ENCODE assay signal across 8 cellular contexts in the genomic region with DNA sequence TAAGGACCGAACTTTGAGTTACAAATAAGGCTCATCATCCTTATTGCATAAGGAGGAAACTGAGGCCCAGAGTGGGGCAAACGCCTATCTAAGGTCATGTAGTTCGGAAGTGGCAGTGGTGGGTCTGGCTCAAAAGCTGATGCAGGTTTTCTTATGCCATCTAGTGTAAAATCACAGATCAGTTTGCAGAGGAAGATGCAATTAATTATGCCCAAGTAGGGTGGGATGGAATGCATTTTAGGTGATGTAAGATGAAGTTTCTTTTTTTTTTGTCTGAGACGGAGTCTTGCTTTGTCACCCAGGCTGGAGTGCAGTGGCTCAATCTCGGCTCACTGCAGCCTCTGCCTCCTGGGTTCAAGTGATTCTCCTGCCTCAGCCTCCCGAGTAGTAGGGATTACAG. TPM values are rescaled to one million over a fixed set of nuclear protein-coding genes. Genes with fewer than 3 reads are reported as not detected.
DNase-seq lines count a peak whose midpoint lies in the region; ATAC-seq, FAIRE-seq and TF ChIP-seq lines count a peak whose summit lies in the region.
"Not testable (repeated sequence)": the region's sequence is repeated elsewhere in the genome, so short reads cannot be mapped to it uniquely, and the experiment has no call there.

No MANE protein-coding gene starts in this region.

- not testable (repeated sequence) for ATAC-seq in A549; activated CD8-positive, alpha-beta memory T cell treated with anti-CD3 and anti-CD28 coated beads, Interleukin-2, amount 10 ng/mL, durations not matched to agents 7 days and 5 days

- peak overlapping the region; percentile 98 for H3K27ac Mint-ChIP-seq in activated CD8-positive, alpha-beta memory T cell treated with anti-CD3 and anti-CD28 coated beads, Interleukin-2, amount 10 ng/mL, durations not matched to agents 7 days and 5 days
- peak overlapping the region; percentile 99 for H3K27ac Mint-ChIP-seq in chondrocyte (ENCODE audit: unreplicated experiment)

- TF ChIP-seq CTCF in A549 (IDR thresholded peaks at IDR 0.05); OCI-LY3 (IDR thresholded peaks at IDR 0.05; ENCODE audit: low read depth, low read length); chondrocyte (IDR thresholded peaks at IDR 0.05); cardiac muscle cell (IDR thresholded peaks at IDR 0.05; ENCODE audit: low read depth, low read length): not testable (repeated sequence)

- H3K79me2 ChIP-seq in OCI-LY3 (ENCODE audit: low read length): peaks cover 41% of the 10 kb centered on the region

- H3K9me3 Mint-ChIP-seq in activated CD8-positive, alpha-beta memory T cell treated with anti-CD3 and anti-CD28 coated beads, Interleukin-2, amount 10 ng/mL, durations not matched to agents 7 days and 5 days (ENCODE audit: low read depth); chondrocyte (ENCODE audit: low read depth): not testable (repeated sequence)

- peaks cover 50% of the 10 kb centered on the region for H3K4me1 Mint-ChIP-seq in activated CD8-positive, alpha-beta memory T cell treated with anti-CD3 and anti-CD28 coated beads, Interleukin-2, amount 10 ng/mL, durations not matched to agents 7 days and 5 days
- peaks cover 48% of the 10 kb centered on the region for H3K4me1 Mint-ChIP-seq in chondrocyte (ENCODE audit: low read depth)

- peak overlapping the region; percentile 86 to 92 for H3K27ac ChIP-seq in A549
- not testable (repeated sequence) for H3K27ac ChIP-seq in OCI-LY3 (ENCODE audit: low read length); cardiac muscle cell

- not testable (repeated sequence) for TF ChIP-seq POLR2A in A549 (IDR thresholded peaks at IDR 0.05; ENCODE audit: low read length)

- peak overlapping the region; percentile 98 for H3K4me3 Mint-ChIP-seq in activated CD8-positive, alpha-beta memory T cell treated with anti-CD3 and anti-CD28 coated beads, Interleukin-2, amount 10 ng/mL, durations not matched to agents 7 days and 5 days
- peak overlapping the region; percentile 100 for H3K4me3 Mint-ChIP-seq in chondrocyte (ENCODE audit: unreplicated experiment)

- FAIRE-seq in A549 (lab: Jason Lieb, UNC): not testable (repeated sequence)

- not testable (repeated sequence) for DNase-seq in A549 (ENCODE audit: low read depth in 1 of 2, low spot score in 1 of 2); activated CD8-positive, alpha-beta memory T cell treated with anti-CD3 and anti-CD28 coated beads, Interleukin-2, amount 10 ng/mL, durations not matched to agents 7 days and 5 days; chondrocyte (ENCODE audit: low spot score); cardiac muscle cell (ENCODE audit: low read depth in 1 of 2, low spot score in 1 of 2)

- not testable (repeated sequence) for H3K27me3 ChIP-seq in OCI-LY3 (ENCODE audit: low read depth, low read length); cardiac muscle cell; mucosa of stomach (ENCODE audit: control insufficient read depth, insufficient read depth, low read length); skeletal muscle satellite cell (ENCODE audit: control insufficient read depth, insufficient read depth, low read length)

- peak overlapping the region; percentile 69 for H3K4me3 ChIP-seq in A549
- H3K4me3 ChIP-seq in GM08714 (ENCODE audit: low read length): peak overlapping the region; percentile 98
- H3K4me3 ChIP-seq in OCI-LY3 (ENCODE audit: low read length): peak overlapping the region; percentile 83
- peak overlapping the region; percentile 43 for H3K4me3 ChIP-seq in cardiac muscle cell
- peak overlapping the region; percentile 65 for H3K4me3 ChIP-seq in mucosa of stomach (ENCODE audit: low read length)
- H3K4me3 ChIP-seq in skeletal muscle satellite cell (ENCODE audit: low read length): peak overlapping the region; percentile 92

- H3K4me1 ChIP-seq in A549: peaks cover 32% of the 10 kb centered on the region
- H3K4me1 ChIP-seq in OCI-LY3 (ENCODE audit: low read length): peaks cover 30% of the 10 kb centered on the region
- H3K4me1 ChIP-seq in cardiac muscle cell (ENCODE audit: low read depth): not testable (repeated sequence)
- H3K4me1 ChIP-seq in mucosa of stomach (ENCODE audit: control insufficient read depth, insufficient read depth, low read length): peaks cover 29% of the 10 kb centered on the region
- H3K4me1 ChIP-seq in skeletal muscle satellite cell (ENCODE audit: control insufficient read depth, insufficient read depth, low read length): peaks cover 31% of the 10 kb centered on the region

- H3K9ac ChIP-seq in OCI-LY3 (ENCODE audit: low read length) (peak overlapping the region; percentile 78), mucosa of stomach (ENCODE audit: low read length) (peak overlapping the region; percentile 84), skeletal muscle satellite cell (ENCODE audit: low read depth, low read length) (peak overlapping the region; percentile 97)

- not testable (repeated sequence) for H3K27me3 Mint-ChIP-seq in activated CD8-positive, alpha-beta memory T cell treated with anti-CD3 and anti-CD28 coated beads, Interleukin-2, amount 10 ng/mL, durations not matched to agents 7 days and 5 days; chondrocyte (ENCODE audit: low read depth)

- not testable (repeated sequence) for H3K36me3 Mint-ChIP-seq in activated CD8-positive, alpha-beta memory T cell treated with anti-CD3 and anti-CD28 coated beads, Interleukin-2, amount 10 ng/mL, durations not matched to agents 7 days and 5 days; chondrocyte (ENCODE audit: low read depth)

- CTCF ChIA-PET in A549 (lab: Yijun Ruan, JAX): interaction anchor here (0.6 to 9.1 kb wide), 13 partner anchors 9 to 111 kb away, joined by 3 to 195 read pairs (median 6); partner anchors contain the start of gene RHOF
- CTCF ChIA-PET in activated CD8-positive, alpha-beta memory T cell treated with anti-CD3 and anti-CD28 coated beads, Interleukin-2, amount 10 ng/mL, durations not matched to agents 7 days and 5 days (lab: Charles Lee): interaction anchor here (1.4 to 8.9 kb wide), 9 partner anchors 8 to 117 kb away, joined by 4 to 130 read pairs (median 15); partner anchors contain the start of genes CFAP251 and RHOF

- TF ChIP-seq RAD21 in A549 (conservative IDR thresholded peaks at IDR 0.05 in 1 of 2, IDR thresholded peaks at IDR 0.05 in 1 of 2): not testable (repeated sequence)

- not testable (repeated sequence) for H2AFZ ChIP-seq in OCI-LY3 (ENCODE audit: low read depth, low read length)

- POLR2A ChIA-PET in A549 (lab: Yijun Ruan, JAX): interaction anchor here (2.4 kb wide), 1 partner anchor 95 kb away, joined by 20 read pairs; no protein-coding TSS in a partner anchor

- not testable (repeated sequence) for H4K20me1 ChIP-seq in OCI-LY3 (ENCODE audit: insufficient read depth, low read length)

- not testable (repeated sequence) for H3K9me3 ChIP-seq in A549; OCI-LY3 (ENCODE audit: insufficient read depth, low read length); cardiac muscle cell (ENCODE audit: low read depth); mucosa of stomach (ENCODE audit: control insufficient read depth, low read length); skeletal muscle satellite cell (replicated peaks; ENCODE audit: low read length)

- TF ChIP-seq EP300 in A549 (IDR thresholded peaks at IDR 0.05): not testable (repeated sequence)

- peak overlapping the region; percentile 95 for H3K4me2 ChIP-seq in A549
- peak overlapping the region; percentile 83 for H3K4me2 ChIP-seq in OCI-LY3 (ENCODE audit: low read length)
- peak overlapping the region; percentile 100 for H3K4me2 ChIP-seq in skeletal muscle satellite cell (ENCODE audit: low read length)

- not testable (repeated sequence) for H3K36me3 ChIP-seq in OCI-LY3 (replicated peaks; ENCODE audit: low read depth, low read length); cardiac muscle cell; mucosa of stomach (ENCODE audit: control insufficient read depth, insufficient read depth, low read length)
- peaks cover 12% of the 10 kb centered on the region for H3K36me3 ChIP-seq in skeletal muscle satellite cell (ENCODE audit: insufficient read depth, low read length)

- WGBS in A549 (ENCODE audit: missing lambda C conversion rate): 43% methylated on average over 6 of the region's 6 CpGs

RNA-seq across cellular contexts. Expression of gene PSMD9, which starts 1.1 kb away (rescaled TPM):
- polyA plus RNA-seq in A549 (2011; rRNA removed): 81.4 and 89.3 TPM in 2 replicates
- 215 and 228 TPM in 2 replicates for polyA plus RNA-seq in A549 (2012; cell fraction: cytosol; rRNA removed)
- 141 and 143 TPM in 2 replicates for polyA plus RNA-seq in A549 (2012; cell fraction: nucleus; rRNA removed)
- 147 to 164 TPM (median 154 TPM) in 3 replicates for polyA plus RNA-seq in A549 (2017; fragmentation: RNase III; extraction: RNeasy Plus Mini Kit Qiagen cat#74134 plus additional on column Dnase treatment)
- polyA minus RNA-seq in A549 (2011; rRNA and poly(A)+ RNA removed): 32.1 and 48.0 TPM in 2 replicates
- 10 to 100 TPM; 61.9 to 63.5 TPM for total RNA-seq in activated CD8-positive, alpha-beta memory T cell treated with anti-CD3 and anti-CD28 coated beads, Interleukin-2, amount 10 ng/mL, durations not matched to agents 7 days and 5 days
- 49.7 to 61.9 TPM (median 53.5 TPM) in 3 replicates for total RNA-seq in chondrocyte
- total RNA-seq in cardiac muscle cell: 130 and 132 TPM in 2 replicates
- 78.4 and 110 TPM in 2 replicates for polyA plus RNA-seq in cardiac muscle cell
- total RNA-seq in skeletal muscle satellite cell (2012; rRNA removed): 52.7 and 57.4 TPM in 2 replicates

RNA-seq across cellular contexts. Expression of gene CFAP251, which starts 28.7 kb away (rescaled TPM):
- polyA plus RNA-seq in A549 (2011; rRNA removed) (1.4 and 1.7 TPM in 2 replicates), A549 (2017; fragmentation: RNase III; extraction: RNeasy Plus Mini Kit Qiagen cat#74134 plus additional on column Dnase treatment) (0.66 to 1.2 TPM (median 0.94 TPM) in 3 replicates), cardiac muscle cell (0.31 and 1.7 TPM in 2 replicates)
- polyA plus RNA-seq in A549 (2012; cell fraction: cytosol; rRNA removed): 0.81 and 1.0 TPM in 2 replicates
- 1.3 and 2.1 TPM in 2 replicates for polyA plus RNA-seq in A549 (2012; cell fraction: nucleus; rRNA removed)
- polyA minus RNA-seq in A549 (2011; rRNA and poly(A)+ RNA removed): 3.4 and 5.7 TPM in 2 replicates
- under 1 TPM; 0.21 to 0.35 TPM for total RNA-seq in activated CD8-positive, alpha-beta memory T cell treated with anti-CD3 and anti-CD28 coated beads, Interleukin-2, amount 10 ng/mL, durations not matched to agents 7 days and 5 days
- total RNA-seq in chondrocyte (3.5 to 6.4 TPM (median 4.5 TPM) in 3 replicates), cardiac muscle cell (1.1 and 3.8 TPM in 2 replicates)
- total RNA-seq in skeletal muscle satellite cell (2012; rRNA removed): 1.5 and 3.5 TPM in 2 replicates

RNA-seq across cellular contexts. Expression of gene HPD, which starts 31.0 kb away (rescaled TPM):
- polyA plus RNA-seq in A549 (2011; rRNA removed): 1.3 and 1.7 TPM in 2 replicates
- polyA plus RNA-seq in A549 (2012; cell fraction: cytosol; rRNA removed): 1.7 and 2.0 TPM in 2 replicates
- polyA plus RNA-seq in A549 (2012; cell fraction: nucleus; rRNA removed): 0.98 and 1.4 TPM in 2 replicates
- 1.8 to 2.6 TPM (median 2.0 TPM) in 3 replicates for polyA plus RNA-seq in A549 (2017; fragmentation: RNase III; extraction: RNeasy Plus Mini Kit Qiagen cat#74134 plus additional on column Dnase treatment)
- 1.6 and 2.8 TPM in 2 replicates for polyA minus RNA-seq in A549 (2011; rRNA and poly(A)+ RNA removed)
- not detected for total RNA-seq in activated CD8-positive, alpha-beta memory T cell treated with anti-CD3 and anti-CD28 coated beads, Interleukin-2, amount 10 ng/mL, durations not matched to agents 7 days and 5 days
- total RNA-seq in chondrocyte: not detected in 3 replicates
- total RNA-seq in cardiac muscle cell: not detected in 2 replicates
- polyA plus RNA-seq in cardiac muscle cell: 0.16 TPM in 1 of 2 replicates, not detected in the other
- total RNA-seq in skeletal muscle satellite cell (2012; rRNA removed): 0.76 and 2.4 TPM in 2 replicates

Comparison
In these comparisons a context has a peak if more than half of its experiments do, and no peak if none do; other contexts are left out.
1. H3K4me3 ChIP-seq: peak in every context shown above with its lines; median percentile 98 in GM08714; 92 in skeletal muscle satellite cell; 83 in OCI-LY3; 69 in A549; 65 in mucosa of stomach; 43 in cardiac muscle cell.